Comparison of ENCODE assay signal across 8 cellular contexts in genomic region chr19:58514564-58515020, GRCh38. TPM values are rescaled to one million over a fixed set of nuclear protein-coding genes. Genes with fewer than 3 reads are reported as not detected.
DNase-seq lines count a peak whose midpoint lies in the region; ATAC-seq and TF ChIP-seq lines count a peak whose summit lies in the region.

No MANE protein-coding gene starts in this region.

- WGBS in esophagus, 2 donors, result 65 to 66% methylated on average over 3 of the region's 3 CpGs

- peak overlapping the region; percentile 49 for H3K27ac Mint-ChIP-seq in progenitor cell of endocrine pancreas

- no peaks in the 10 kb centered on the region for H3K9me3 Mint-ChIP-seq in progenitor cell of endocrine pancreas (ENCODE audit: low read depth)

- TF ChIP-seq CTCF in GM06990 (IDR thresholded peaks at IDR 0.05; ENCODE audit: insufficient read depth, low read length, poor library complexity, severe bottlenecking) (no peak), RWPE1 (conservative IDR thresholded peaks at IDR 0.05; ENCODE audit: low read depth) (no peak), progenitor cell of endocrine pancreas (IDR thresholded peaks at IDR 0.05; ENCODE audit: unreplicated experiment) (no peak), foreskin fibroblast (IDR thresholded peaks at IDR 0.05; ENCODE audit: low read depth, low read length) (no peak)

- peaks cover 3% of the 10 kb centered on the region for H3K36me3 Mint-ChIP-seq in progenitor cell of endocrine pancreas (ENCODE audit: insufficient read depth)

- POLR2A ChIA-PET in RWPE1 (lab: Yijun Ruan, JAX; ENCODE audit: low non-redundant PET), result interaction anchor here (0.9 to 1.7 kb wide), 2 partner anchors 14 to 40 kb away, joined by 3 to 5 read pairs; partner anchors contain the start of gene CHMP2A

- H3K36me3 ChIP-seq in GM06990 (ENCODE audit: control insufficient read depth, insufficient read depth, low read length) (peaks cover 9% of the 10 kb centered on the region), esophagus (ENCODE audit: control insufficient read depth in 2 of 2, insufficient read depth in 2 of 2, low read length in 1 of 2) (peaks cover 0 to 16% of the 10 kb centered on the region in 2 donors)

- H3K4me3 ChIP-seq in GM06990 (replicated peaks; ENCODE audit: low read depth, low read length) (peak overlapping the region; percentile 68), esophagus (ENCODE audit: low read depth in 1 of 2, low read length in 2 of 2) (peak overlapping the region; percentile 28 to 48), foreskin fibroblast (ENCODE audit: low read depth in 1 of 2, low read length in 2 of 2) (peak overlapping the region in 1 of 2 donors; percentile 1)

- peaks cover 17 to 35% of the 10 kb centered on the region in 2 donors for H3K4me1 ChIP-seq in esophagus (ENCODE audit: control insufficient read depth in 2 of 2, insufficient read depth in 2 of 2, low read length in 1 of 2)

- H3K27me3 ChIP-seq in GM06990 (replicated peaks; ENCODE audit: control insufficient read depth, insufficient read depth, low read length), result no peaks in the 10 kb centered on the region
- no peaks in the 10 kb centered on the region for H3K27me3 ChIP-seq in esophagus (ENCODE audit: control insufficient read depth in 1 of 2, insufficient read depth in 2 of 2, low read length in 2 of 2)

- peak overlapping the region; percentile 69 for H3K4me3 Mint-ChIP-seq in progenitor cell of endocrine pancreas (ENCODE audit: low read depth)

- CTCF ChIA-PET in RWPE1 (lab: Yijun Ruan, JAX), result interaction anchor here (0.6 to 0.7 kb wide), 5 partner anchors 14 to 293 kb away, joined by 3 to 4 read pairs (median 3); partner anchors contain the start of gene TRIM28

- H3K27me3 Mint-ChIP-seq in progenitor cell of endocrine pancreas, result no peaks in the 10 kb centered on the region

- H3K27ac ChIP-seq in RWPE1, result peak overlapping the region; percentile 77
- peak overlapping the region in 1 of 2 donors; percentile 54 for H3K27ac ChIP-seq in esophagus (ENCODE audit: low read depth in 2 of 2, low read length in 1 of 2)

- ATAC-seq in HG02938 (IDR thresholded peaks at IDR 0.05; ENCODE audit: unreplicated experiment), result no peak

- no peaks in the 10 kb centered on the region for H3K9me3 ChIP-seq in esophagus (ENCODE audit: control insufficient read depth in 2 of 2, insufficient read depth in 1 of 2, low read depth in 1 of 2, low read length in 1 of 2)

- H3K4me1 Mint-ChIP-seq in progenitor cell of endocrine pancreas (ENCODE audit: low read depth), result peaks cover 23% of the 10 kb centered on the region

- no peak for DNase-seq in GM06990 (ENCODE audit: extremely low read depth, insufficient read length)
- DNase-seq in RWPE1 (ENCODE audit: low spot score), result no peak
- DNase-seq in progenitor cell of endocrine pancreas (ENCODE audit: low spot score, unreplicated experiment), result no peak
- no peak for DNase-seq in stimulated activated CD8-positive, alpha-beta memory T cell treated with anti-CD3 and anti-CD28 coated beads, Interleukin-4, amount 100 ng/mL, for 48 hours
- DNase-seq in NCI-H2029 (lab: John Stamatoyannopoulos, UW), result no peak
- no peak for DNase-seq in foreskin fibroblast

RNA-seq across cellular contexts. Expression of gene SLC27A5, which starts 2.8 kb away (rescaled TPM):
- 1 to 10 TPM; 7.0 to 7.2 TPM for polyA plus RNA-seq in esophagus
- 9.4 and 9.9 TPM in 2 replicates for total RNA-seq in progenitor cell of endocrine pancreas

RNA-seq across cellular contexts. Expression of gene ZBTB45, which starts 5.0 kb away (rescaled TPM):
- polyA plus RNA-seq in esophagus, result 1 to 10 TPM; 6.4 to 7.4 TPM
- total RNA-seq in progenitor cell of endocrine pancreas, result 22.3 and 22.7 TPM in 2 replicates

RNA-seq across cellular contexts. Expression of gene TRIM28, which starts 29.3 kb away (rescaled TPM):
- 100 to 1,000 TPM; 159 to 175 TPM for polyA plus RNA-seq in esophagus
- total RNA-seq in progenitor cell of endocrine pancreas, result 699 and 731 TPM in 2 replicates

RNA-seq across cellular contexts. Expression of gene ZNF446, which starts 38.4 kb away (rescaled TPM):
- 1 to 10 TPM; 6.9 to 9.9 TPM for polyA plus RNA-seq in esophagus
- 17.7 and 19.4 TPM in 2 replicates for total RNA-seq in progenitor cell of endocrine pancreas

RNA-seq across cellular contexts. Expression of gene CHMP2A, which starts 40.3 kb away (rescaled TPM):
- 100 to 1,000 TPM; 174 to 262 TPM for polyA plus RNA-seq in esophagus
- 72.2 and 81.5 TPM in 2 replicates for total RNA-seq in progenitor cell of endocrine pancreas
